1 cellular context compared by ENCODE assay signal in genomic region chr14:53716521-53716920, GRCh38.
TF ChIP-seq lines count a peak whose summit lies in the region.

No MANE protein-coding gene starts in this region.

TF ChIP-seq in HepG2, 621 proteins besides CTCF, POLR2A, EP300 and RAD21 (continued from another document):
- TF ChIP-seq ZNF512B (CRISPR knock-in tag; IDR thresholded peaks at IDR 0.05; ENCODE audit: borderline replicate concordance) (no peak), ZNF605 (CRISPR knock-in tag; IDR thresholded peaks at IDR 0.05) (no peak), ZNF775 (CRISPR knock-in tag; IDR thresholded peaks at IDR 0.05; ENCODE audit: borderline replicate concordance) (no peak)
TF ChIP-seq in HepG2: peak in this region for 0.
